Comparison of ENCODE assay signal across 14 cellular contexts in genomic region chr7:150372271-150373048, GRCh38. TPM values are rescaled to one million over a fixed set of nuclear protein-coding genes. Genes with fewer than 3 reads are reported as not detected.
DNase-seq lines count a peak whose midpoint lies in the region; FAIRE-seq and TF ChIP-seq lines count a peak whose summit lies in the region.
"Had no signal": no experiment of that assay in that cellular context is flagged by ENCODE, and none has a peak within 500 bp of the region (broad histone marks: within the 10 kb centered on the region; RNA-seq: fewer than 3 reads in every experiment).

No MANE protein-coding gene starts in this region.

- H3K9ac ChIP-seq in kidney (ENCODE audit: low read length in 2 of 2) (no peak overlapping the region), skeletal muscle tissue (ENCODE audit: low read depth in 1 of 3, low read length in 3 of 3) (peak overlapping the region in 2 of 3 donors; percentile 20 to 64)

- H3K27ac ChIP-seq in kidney (ENCODE audit: low read depth in 2 of 2, low read length in 2 of 2) (no peak overlapping the region), skeletal muscle tissue (ENCODE audit: low read depth, low read length) (no peak overlapping the region)
- H3K27ac ChIP-seq: ascending aorta had no signal

- intact Hi-C loops in kidney (cut with DNase I): no loop called here

- TF ChIP-seq CTCF in LNCaP clone FGC (IDR thresholded peaks at IDR 0.05; ENCODE audit: control insufficient read depth, extremely low read depth, insufficient read depth) (no peak), kidney (IDR thresholded peaks at IDR 0.05; ENCODE audit: borderline replicate concordance, extremely low read depth, insufficient read depth) (no peak)

- FAIRE-seq in kidney (lab: Jason Lieb, UNC): no peak
- FAIRE-seq: G401.6 had no signal

- peak; percentile 70 for DNase-seq in ELF-1 (ENCODE audit: low read depth, low spot score)
- no peak for DNase-seq in LNCaP clone FGC (ENCODE audit: low read depth)
- DNase-seq in kidney: peak; percentile 77
- no peak for DNase-seq in activated gamma-delta T cell (lab: John Stamatoyannopoulos, UW)
- DNase-seq in NOMO-1 treated with DMSO at 0.1 percent for 48 hours (lab: John Stamatoyannopoulos, UW; ENCODE audit: unreplicated experiment): no peak
- DNase-seq in NCI-H510A (lab: John Stamatoyannopoulos, UW): no peak
- DNase-seq: activated CD4-positive, alpha-beta T cell treated with anti-CD3 and anti-CD28 coated beads for 1 hour; activated T-cell treated with anti-CD3 and anti-CD28 coated beads, Interleukin-2, amount 50 U/mL, for 4 hours; effector CD4-positive, alpha-beta T cell; NCI-H1417; stimulated activated CD4-positive, alpha-beta T cell treated with anti-CD3 and anti-CD28 coated beads, Interleukin-2, amount 100 ng/mL, for 48 hours had no signal

- H3K27me3 ChIP-seq in skeletal muscle tissue (ENCODE audit: control insufficient read depth in 3 of 3, insufficient read depth in 3 of 3, low read length in 3 of 3): no peaks in the 10 kb centered on the region
- H3K27me3 ChIP-seq: ascending aorta had no signal

- H3K4me3 ChIP-seq in LNCaP clone FGC (ENCODE audit: low read depth, low read length) (peak overlapping the region; percentile 21), kidney (ENCODE audit: low read length in 2 of 2) (no peak overlapping the region), skeletal muscle tissue (ENCODE audit: low read length in 3 of 3) (no peak overlapping the region)
- H3K4me3 ChIP-seq: ascending aorta had no signal

- H3K9me3 ChIP-seq in kidney (ENCODE audit: control insufficient read depth in 1 of 2, low read length in 2 of 2) (no peaks in the 10 kb centered on the region), skeletal muscle tissue (ENCODE audit: control insufficient read depth in 3 of 3, low read length in 3 of 3) (no peaks in the 10 kb centered on the region)
- H3K9me3 ChIP-seq: ascending aorta had no signal

- H3K4me1 ChIP-seq in kidney (ENCODE audit: control insufficient read depth in 1 of 2, insufficient read depth in 1 of 2, low read depth in 1 of 2, low read length in 2 of 2) (peaks cover 16 to 31% of the 10 kb centered on the region in 2 donors), skeletal muscle tissue (ENCODE audit: control insufficient read depth in 3 of 3, insufficient read depth in 3 of 3, low read length in 3 of 3) (peaks cover 36 to 65% (median 62%) of the 10 kb centered on the region in 3 donors)

- H3K36me3 ChIP-seq in kidney (ENCODE audit: control insufficient read depth in 1 of 2, insufficient read depth in 2 of 2, low read length in 2 of 2) (peaks cover 12% of the 10 kb centered on the region in 2 donors), skeletal muscle tissue (ENCODE audit: control insufficient read depth in 3 of 3, insufficient read depth in 3 of 3, low read length in 3 of 3) (peaks cover 31 to 42% (median 38%) of the 10 kb centered on the region in 3 donors)

RNA-seq across cellular contexts. Expression of gene REPIN1, which starts 3.8 kb away (rescaled TPM):
- 95.8 TPM for total RNA-seq in kidney
- 53.7 TPM for polyA plus RNA-seq in kidney (ENCODE audit: insufficient read depth, low read depth, low replicate concordance)
- 31.3 TPM for total RNA-seq in skeletal muscle tissue

RNA-seq across cellular contexts. Expression of gene ZNF775, which starts 6.7 kb away (rescaled TPM):
- total RNA-seq in kidney (3.7 TPM), skeletal muscle tissue (6.8 TPM)
- polyA plus RNA-seq in kidney (ENCODE audit: insufficient read depth, low read depth, low replicate concordance): 5.2 TPM

RNA-seq across cellular contexts. Expression of gene RARRES2, which starts 31.0 kb away (rescaled TPM):
- total RNA-seq in kidney (104 TPM), skeletal muscle tissue (54.3 TPM)
- 475 TPM for polyA plus RNA-seq in kidney (ENCODE audit: insufficient read depth, low read depth, low replicate concordance)

RNA-seq across cellular contexts. Expression of gene ACTR3C, which starts 49.1 kb away (rescaled TPM):
- total RNA-seq in kidney: 31.6 TPM
- polyA plus RNA-seq in kidney (ENCODE audit: insufficient read depth, low read depth, low replicate concordance): 15.8 TPM
- 1.6 TPM for total RNA-seq in skeletal muscle tissue

RNA-seq across cellular contexts. Expression of gene LRRC61, which starts 49.3 kb away (rescaled TPM):
- 17.1 TPM for total RNA-seq in kidney
- polyA plus RNA-seq in kidney (ENCODE audit: insufficient read depth, low read depth, low replicate concordance): 23.2 TPM
- 5.7 TPM for total RNA-seq in skeletal muscle tissue

Comparison
In these comparisons a context has a peak if more than half of its experiments do, and no peak if none do; other contexts are left out.
1. DNase-seq: peak in ELF-1 (single experiment) and kidney (single experiment); none in LNCaP clone FGC (single experiment), activated gamma-delta T cell (single experiment), NOMO-1 treated with DMSO at 0.1 percent for 48 hours (single experiment) and NCI-H510A (single experiment).
2. H3K9ac ChIP-seq: peak in skeletal muscle tissue (2 of 3); none in kidney (0 of 2).